ENCODE assay signal across 27 cellular contexts in genomic region chr2:188327518-188328205, GRCh38. TPM values are rescaled to one million over a fixed set of nuclear protein-coding genes. Genes with fewer than 3 reads are reported as not detected.
"Had no signal": no experiment of that assay in that cellular context is flagged by ENCODE, and none has a peak within 500 bp of the region (broad histone marks: within the 10 kb centered on the region; RNA-seq: fewer than 3 reads in every experiment).

No MANE protein-coding gene starts in this region.

- FAIRE-seq: colon, kidney had no signal

- H3K4me3 Mint-ChIP-seq: activated CD8-positive, alpha-beta T cell treated with anti-CD3 and anti-CD28 coated beads for 36 hours; activated T-cell treated with anti-CD3 and anti-CD28 coated beads, Interleukin-2, amount 50 U/mL, for 4 hours; naive thymus-derived CD8-positive, alpha-beta T cell; stimulated activated naive B cell treated with anti-CD40 and anti-IgM and Interleukin-4, amounts not matched to agents 10 μg/mL and 1 μg/mL and 100 μg/mL, for 72 hours; WTC11 had no signal

- H3K4me1 Mint-ChIP-seq: naive thymus-derived CD8-positive, alpha-beta T cell; stimulated activated naive B cell treated with anti-CD40 and anti-IgM and Interleukin-4, amounts not matched to agents 10 μg/mL and 1 μg/mL and 100 μg/mL, for 72 hours had no signal

- H3K27ac ChIP-seq: epithelial cell of prostate, esophagus squamous epithelium, gastroesophageal sphincter, parathyroid adenoma, psoas muscle, sigmoid colon, suprapubic skin, tibial artery had no signal

- H3K36me3 Mint-ChIP-seq: activated naive CD4-positive, alpha-beta T cell treated with anti-CD3 and anti-CD28 coated beads, Interleukin-2, amount 50 U/mL, for 72 hours; naive thymus-derived CD8-positive, alpha-beta T cell; stimulated activated naive B cell treated with anti-CD40 and anti-IgM and Interleukin-4, amounts not matched to agents 10 μg/mL and 1 μg/mL and 100 μg/mL, for 72 hours; WTC11 had no signal

- H3K9ac ChIP-seq: parathyroid adenoma had no signal

- H3K4me1 ChIP-seq: parathyroid adenoma, suprapubic skin had no signal

- H3K27me3 Mint-ChIP-seq: activated CD8-positive, alpha-beta T cell treated with anti-CD3 and anti-CD28 coated beads for 36 hours; stimulated activated naive B cell treated with anti-CD40 and anti-IgM and Interleukin-4, amounts not matched to agents 10 μg/mL and 1 μg/mL and 100 μg/mL, for 72 hours had no signal

- DNase-seq: activated CD4-positive, alpha-beta T cell treated with anti-CD3 and anti-CD28 coated beads, Interleukin-2, amount 50 U/mL, for 1 hour; activated CD8-positive, alpha-beta T cell treated with anti-CD3 and anti-CD28 coated beads for 36 hours; activated T-cell treated with anti-CD3 and anti-CD28 coated beads, Interleukin-2, amount 50 U/mL, for 4 hours; dermis blood vessel endothelial cell; effector CD4-positive, alpha-beta T cell; esophagus squamous epithelium; hippocampal formation; kidney; left colon; naive thymus-derived CD8-positive, alpha-beta T cell; nucleus accumbens; psoas muscle; sigmoid colon; stimulated activated CD4-positive, alpha-beta T cell treated with anti-CD3 and anti-CD28 coated beads, Interleukin-15, amount 100 ng/mL, for 24 hours; stimulated activated CD4-positive, alpha-beta T cell treated with anti-CD3 and anti-CD28 coated beads, Interleukin-2, amount 100 ng/mL, for 24 hours; stimulated activated naive B cell treated with anti-CD40 and anti-IgM and Interleukin-4, amounts not matched to agents 10 μg/mL and 1 μg/mL and 100 μg/mL, for 72 hours; T-helper 2 cell; tibial artery had no signal

- H3K27me3 ChIP-seq: esophagus squamous epithelium, gastroesophageal sphincter, sigmoid colon, suprapubic skin, tibial artery had no signal

- H3K79me2 ChIP-seq: parathyroid adenoma had no signal

- ATAC-seq: activated CD8-positive, alpha-beta T cell treated with anti-CD3 and anti-CD28 coated beads for 36 hours; activated naive CD4-positive, alpha-beta T cell treated with anti-CD3 and anti-CD28 coated beads, Interleukin-2, amount 50 U/mL, for 72 hours; activated T-cell treated with anti-CD3 and anti-CD28 coated beads, Interleukin-2, amount 50 U/mL, for 4 hours; gastroesophageal sphincter; left colon; naive thymus-derived CD8-positive, alpha-beta T cell; stimulated activated naive B cell treated with anti-CD40 and anti-IgM and Interleukin-4, amounts not matched to agents 10 μg/mL and 1 μg/mL and 100 μg/mL, for 72 hours; WTC11 had no signal

- H3K4me3 ChIP-seq: esophagus squamous epithelium, gastroesophageal sphincter, psoas muscle, sigmoid colon, suprapubic skin, tibial artery had no signal

- H2AFZ ChIP-seq: parathyroid adenoma had no signal

- H3K9me3 ChIP-seq: esophagus squamous epithelium, gastroesophageal sphincter, psoas muscle, sigmoid colon, suprapubic skin, tibial artery had no signal

- H3K27ac Mint-ChIP-seq: activated CD8-positive, alpha-beta T cell treated with anti-CD3 and anti-CD28 coated beads for 36 hours; activated naive CD4-positive, alpha-beta T cell treated with anti-CD3 and anti-CD28 coated beads, Interleukin-2, amount 50 U/mL, for 72 hours; activated T-helper 2 cell treated with anti-CD3 and anti-CD28 coated beads, Interferon-gamma antibody, Interleukin-2, Interleukin-4, amounts not matched to agents 10 μg/mL and 5 μg/mL and 100 μg/mL, durations not matched to agents 14 hours and 24 hours and 36 hours; naive thymus-derived CD8-positive, alpha-beta T cell; stimulated activated naive B cell treated with anti-CD40 and anti-IgM and Interleukin-4, amounts not matched to agents 10 μg/mL and 1 μg/mL and 100 μg/mL, for 72 hours had no signal

- H3K36me3 ChIP-seq: esophagus squamous epithelium, gastroesophageal sphincter, sigmoid colon, suprapubic skin, tibial artery had no signal

- H3K9me3 Mint-ChIP-seq: activated CD8-positive, alpha-beta T cell treated with anti-CD3 and anti-CD28 coated beads for 36 hours; activated naive CD4-positive, alpha-beta T cell treated with anti-CD3 and anti-CD28 coated beads, Interleukin-2, amount 50 U/mL, for 72 hours; activated T-cell treated with anti-CD3 and anti-CD28 coated beads, Interleukin-2, amount 50 U/mL, for 4 hours; activated T-helper 2 cell treated with anti-CD3 and anti-CD28 coated beads, Interferon-gamma antibody, Interleukin-2, Interleukin-4, amounts not matched to agents 10 μg/mL and 5 μg/mL and 100 μg/mL, durations not matched to agents 14 hours and 24 hours and 36 hours; neural crest cell; stimulated activated naive B cell treated with anti-CD40 and anti-IgM and Interleukin-4, amounts not matched to agents 10 μg/mL and 1 μg/mL and 100 μg/mL, for 72 hours; WTC11 had no signal

RNA-seq across cellular contexts. Expression of gene GULP1, which starts 36.0 kb away (rescaled TPM):
- total RNA-seq: activated CD8-positive, alpha-beta T cell treated with anti-CD3 and anti-CD28 coated beads for 36 hours; activated naive CD4-positive, alpha-beta T cell treated with anti-CD3 and anti-CD28 coated beads, Interleukin-2, amount 50 U/mL, for 72 hours; activated T-helper 2 cell treated with anti-CD3 and anti-CD28 coated beads, Interferon-gamma antibody, Interleukin-2, Interleukin-4, amounts not matched to agents 10 μg/mL and 5 μg/mL and 100 μg/mL, durations not matched to agents 14 hours and 24 hours and 36 hours; naive thymus-derived CD8-positive, alpha-beta T cell had no signal
- polyA plus RNA-seq: naive thymus-derived CD8-positive, alpha-beta T cell had no signal
